ENCODE assay signal across 1 cellular context in genomic region chr6:166939894-166940293, GRCh38.
TF ChIP-seq lines count a peak whose summit lies in the region.

No MANE protein-coding gene starts in this region.

TF ChIP-seq in neural cell, 6 proteins besides CTCF, POLR2A, EP300 and RAD21 (continued from another document):
- TF ChIP-seq SMC3 (conservative IDR thresholded peaks at IDR 0.05; ENCODE audit: poor library complexity): no peak
